ENCODE assay signal across 10 cellular contexts in the genomic region with DNA sequence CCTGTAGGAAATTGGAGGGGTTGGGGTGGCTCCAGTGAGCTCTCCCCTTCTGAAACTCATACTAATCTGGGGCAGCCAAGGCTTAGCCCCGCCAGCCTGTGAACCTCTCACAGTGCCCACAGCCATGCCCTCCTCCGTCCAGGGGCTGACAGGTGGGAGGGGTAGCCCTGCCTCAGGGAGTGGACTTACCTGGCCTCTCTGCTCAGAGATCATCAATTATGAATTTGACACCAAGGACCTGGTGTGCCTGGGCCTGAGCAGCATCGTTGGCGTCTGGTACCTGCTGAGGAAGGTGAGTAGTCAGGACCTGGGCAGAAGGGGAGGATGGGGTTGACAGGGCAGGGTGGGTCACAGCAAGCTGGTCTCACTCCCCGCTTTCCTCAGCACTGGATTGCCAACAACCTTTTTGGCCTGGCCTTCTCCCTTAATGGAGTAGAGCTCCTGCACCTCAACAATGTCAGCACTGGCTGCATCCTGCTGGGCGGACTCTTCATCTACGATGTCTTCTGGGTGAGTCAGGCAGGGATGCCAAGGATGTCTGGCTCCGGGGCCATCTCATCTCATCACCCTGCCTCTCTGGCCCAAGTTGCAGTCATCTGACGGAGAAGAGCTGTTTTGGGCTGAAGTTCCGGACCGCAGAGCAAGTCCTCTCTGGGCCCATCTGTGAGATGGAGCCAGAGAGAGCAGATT. TPM values are rescaled to one million over a fixed set of nuclear protein-coding genes. Genes with fewer than 3 reads are reported as not detected.
DNase-seq lines count a peak whose midpoint lies in the region; ATAC-seq, FAIRE-seq and TF ChIP-seq lines count a peak whose summit lies in the region.
"Had no signal": no experiment of that assay in that cellular context is flagged by ENCODE, and none has a peak within 500 bp of the region (broad histone marks: within the 10 kb centered on the region; RNA-seq: fewer than 3 reads in every experiment).

No MANE protein-coding gene starts in this region.

- peak overlapping the region; percentile 83 for H3K4me3 Mint-ChIP-seq in activated CD4-positive, alpha-beta T cell treated with anti-CD3 and anti-CD28 coated beads, Interleukin-2, amount 10 ng/mL, durations not matched to agents 7 days and 5 days

- 88% methylated on average over 11 of the region's 11 CpGs for WGBS in K562 (ENCODE audit: insufficient coverage, low coverage, missing lambda C conversion rate)
- WGBS in psoas muscle, 3 donors: 80 to 89% (median 89%) methylated on average over 11 of the region's 11 CpGs

- H3K9me1 ChIP-seq in K562 (ENCODE audit: control insufficient read depth, insufficient read depth, low read length): no peaks in the 10 kb centered on the region

- ATAC-seq in K562 (no peak), psoas muscle (no peak), GM21526 (IDR thresholded peaks at IDR 0.05; ENCODE audit: low FRiP score, unreplicated experiment) (no peak)
- ATAC-seq: left cardiac atrium had no signal

- no peaks in the 10 kb centered on the region for H3F3A ChIP-seq in Loucy (ENCODE audit: low read depth)

- H4K20me1 ChIP-seq in Loucy (ENCODE audit: insufficient read depth, low read length, poor library complexity, severe bottlenecking) (peaks cover 5% of the 10 kb centered on the region), K562 (replicated peaks; ENCODE audit: control insufficient read depth, insufficient read depth, low read length) (no peaks in the 10 kb centered on the region; the same call in 1 of the 2 replicates)

- peaks cover 38% of the 10 kb centered on the region for H3K79me2 ChIP-seq in Loucy (ENCODE audit: insufficient read depth, low read length)
- H3K79me2 ChIP-seq in K562 (ENCODE audit: control insufficient read depth, insufficient read depth, low read length): peaks cover 38% of the 10 kb centered on the region

- H3K9me2 ChIP-seq in Loucy (replicated peaks; ENCODE audit: low read depth, low read length): no peaks in the 10 kb centered on the region

- intact Hi-C loops in K562 (cut with micrococcal nuclease): no loop called here
- intact Hi-C loops in psoas muscle (cut with DNase I): no loop called here

- no peak for TF ChIP-seq POLR2A in K562 (conservative IDR thresholded peaks at IDR 0.05)

- peak overlapping the region; percentile 80 for H3K4me3 ChIP-seq in Loucy (ENCODE audit: low read length, poor library complexity, severe bottlenecking)
- H3K4me3 ChIP-seq in K562: no peak overlapping the region; the same call in 1 of the 2 replicates
- H3K4me3 ChIP-seq in psoas muscle: peak overlapping the region; percentile 79

- peaks cover 59% of the 10 kb centered on the region; the same call in 1 of the 2 replicates for H3K36me3 ChIP-seq in Loucy (ENCODE audit: insufficient read depth, low read length)
- H3K36me3 ChIP-seq in K562 (ENCODE audit: control insufficient read depth, insufficient read depth, low read length): peaks cover 92% of the 10 kb centered on the region; the same call in 2 of the 3 replicates
- H3K36me3 ChIP-seq in psoas muscle (ENCODE audit: insufficient read depth in 1 of 2, low read depth in 1 of 2): peaks cover 14 to 70% of the 10 kb centered on the region in 2 donors

- FAIRE-seq in K562 (lab: Jason Lieb, UNC): no peak

- H2AFZ ChIP-seq in Loucy (ENCODE audit: low read length) (no peak overlapping the region), K562 (ENCODE audit: low read depth, low read length) (no peak overlapping the region)

- H3K9me3 Mint-ChIP-seq in activated CD4-positive, alpha-beta T cell treated with anti-CD3 and anti-CD28 coated beads, Interleukin-2, amount 10 ng/mL, durations not matched to agents 7 days and 5 days: no peaks in the 10 kb centered on the region

- H3K9me3 ChIP-seq in Loucy (ENCODE audit: insufficient read depth, low read depth, low read length) (no peaks in the 10 kb centered on the region), K562 (replicated peaks; ENCODE audit: control insufficient read depth, insufficient read depth, low read depth, low read length) (no peaks in the 10 kb centered on the region), psoas muscle (no peaks in the 10 kb centered on the region)

- TF ChIP-seq EP300 in K562 (IDR thresholded peaks at IDR 0.05; ENCODE audit: low read length): no peak

- H3K4me2 ChIP-seq in Loucy (ENCODE audit: low read depth, low read length, poor library complexity, severe bottlenecking): peak overlapping the region; percentile 82
- H3K4me2 ChIP-seq in K562 (ENCODE audit: insufficient read depth, low read length): no peak overlapping the region

- CTCF ChIA-PET in activated CD4-positive, alpha-beta T cell treated with anti-CD3 and anti-CD28 coated beads, Interleukin-2, amount 10 ng/mL, durations not matched to agents 7 days and 5 days (lab: Charles Lee): interaction anchor here (0.8 to 18.6 kb wide), 3 partner anchors 11 to 61 kb away, joined by 3 to 282 read pairs (median 3); no protein-coding TSS in a partner anchor
- CTCF ChIA-PET in K562 (lab: Yijun Ruan, JAX; ENCODE audit: low intra/inter-chr PET ratio): no interaction called here

- in situ Hi-C loops in K562 (cut with MboI): no loop called here

- BruUV-seq in K562 (replicated peaks; lab: Mats Ljungman, UMichigan): no TSS peak

- H3K9ac ChIP-seq in Loucy (ENCODE audit: low read depth, low read length, poor library complexity, severe bottlenecking) (peak overlapping the region; percentile 95), K562 (ENCODE audit: insufficient read depth in 1 of 2, low read depth in 2 of 2, low read length in 2 of 2) (peak overlapping the region; percentile 79 to 81; a peak in 3 of 4 replicates)

- H3K27me3 Mint-ChIP-seq in activated CD4-positive, alpha-beta T cell treated with anti-CD3 and anti-CD28 coated beads, Interleukin-2, amount 10 ng/mL, durations not matched to agents 7 days and 5 days: no peaks in the 10 kb centered on the region

- peaks cover 53% of the 10 kb centered on the region for H3K36me3 Mint-ChIP-seq in activated CD4-positive, alpha-beta T cell treated with anti-CD3 and anti-CD28 coated beads, Interleukin-2, amount 10 ng/mL, durations not matched to agents 7 days and 5 days (ENCODE audit: low read depth)

- POLR2A ChIA-PET in activated CD4-positive, alpha-beta T cell treated with anti-CD3 and anti-CD28 coated beads, Interleukin-2, amount 10 ng/mL, durations not matched to agents 7 days and 5 days (lab: Charles Lee): interaction anchor here (0.7 kb wide), 1 partner anchor 11 kb away, joined by 3 read pairs; no protein-coding TSS in a partner anchor
- POLR2A ChIA-PET in K562 (lab: Yijun Ruan, JAX): interaction anchor here (0.6 to 0.7 kb wide), 2 partner anchors 12 to 21 kb away, joined by 3 read pairs; no protein-coding TSS in a partner anchor

- H3K27ac ChIP-seq in K562 (ENCODE audit: extremely low read depth, low read depth, low read length) (no peak overlapping the region), psoas muscle (peak overlapping the region; percentile 88)

- TF ChIP-seq CTCF in Loucy (conservative IDR thresholded peaks at IDR 0.05; ENCODE audit: low read length): no peak
- TF ChIP-seq CTCF in K562 (IDR thresholded peaks at IDR 0.05 in 2 of 3, conservative IDR thresholded peaks at IDR 0.05 in 1 of 3; ENCODE audit: insufficient read depth in 2 of 3, low read depth in 1 of 3, low read length in 3 of 3): no peak
- TF ChIP-seq CTCF in psoas muscle (IDR thresholded peaks at IDR 0.05): no peak

- DNase-seq in activated CD4-positive, alpha-beta T cell treated with anti-CD3 and anti-CD28 coated beads, Interleukin-2, amount 10 ng/mL, durations not matched to agents 7 days and 5 days: no peak
- no peak for DNase-seq in activated CD4-positive, alpha-beta T cell treated with anti-CD3 and anti-CD28 coated beads, Interleukin-2, amount 50 U/mL, for 4 hours
- DNase-seq in K562 (ENCODE audit: extremely low read depth in 1 of 4, low spot score in 3 of 4) (no peak), psoas muscle (no peak), activated gamma-delta T cell (lab: John Stamatoyannopoulos, UW) (no peak)
- no peak for DNase-seq in NK-92 treated with Interleukin-12 subunit alpha and Interleukin-12 subunit beta, amount 100 ng/mL, for 24 hours (lab: John Stamatoyannopoulos, UW)
- DNase-seq: left cardiac atrium, NCI-H1092 treated with DMSO at 0.1 percent for 48 hours had no signal

- H3K27ac Mint-ChIP-seq in activated CD4-positive, alpha-beta T cell treated with anti-CD3 and anti-CD28 coated beads, Interleukin-2, amount 10 ng/mL, durations not matched to agents 7 days and 5 days: no peak overlapping the region

- H3K27me3 ChIP-seq in Loucy (ENCODE audit: insufficient read depth, low read length, poor library complexity, severe bottlenecking) (no peaks in the 10 kb centered on the region), K562 (ENCODE audit: control insufficient read depth in 2 of 2, insufficient read depth in 2 of 2, low read length in 2 of 2) (no peaks in the 10 kb centered on the region), psoas muscle (ENCODE audit: insufficient read depth in 3 of 3, low read length in 2 of 3) (no peaks in the 10 kb centered on the region)

- TF ChIP-seq RAD21 in K562 (CRISPR knock-in tag; conservative IDR thresholded peaks at IDR 0.05 in 1 of 2, IDR thresholded peaks at IDR 0.05 in 1 of 2): no peak

- H3K4me1 Mint-ChIP-seq in activated CD4-positive, alpha-beta T cell treated with anti-CD3 and anti-CD28 coated beads, Interleukin-2, amount 10 ng/mL, durations not matched to agents 7 days and 5 days: peaks cover 21% of the 10 kb centered on the region

- H3K4me1 ChIP-seq in Loucy (ENCODE audit: insufficient read depth, low read length, poor library complexity, severe bottlenecking) (peaks cover 7% of the 10 kb centered on the region), K562 (replicated peaks in 1 of 2; ENCODE audit: control insufficient read depth in 2 of 2, insufficient read depth in 2 of 2, low read length in 2 of 2) (peaks cover 0 to 11% of the 10 kb centered on the region in 2 experiments; a peak in 4 of 5 replicates), psoas muscle (peaks cover 5% of the 10 kb centered on the region)

RNA-seq across cellular contexts. Expression of a gene that starts 34.7 kb away (rescaled TPM):
- total RNA-seq in activated CD4-positive, alpha-beta T cell treated with anti-CD3 and anti-CD28 coated beads, Interleukin-2, amount 10 ng/mL, durations not matched to agents 7 days and 5 days: 100 to 1,000 TPM; 137 to 146 TPM
- 232 and 437 TPM in 2 replicates for total RNA-seq in K562 (2011; cell fraction: chromatin; rRNA removed; ENCODE audit: low replicate concordance)
- total RNA-seq in K562 (2011; cell fraction: nucleolus; rRNA removed): 349 and 425 TPM in 2 replicates
- 318 and 321 TPM in 2 replicates for total RNA-seq in K562 (2011; cell fraction: nucleoplasm; rRNA removed)
- 42.0 and 64.1 TPM in 2 replicates for total RNA-seq in K562 (2014; rRNA removed)
- total RNA-seq in K562 (2014; rRNA removed; fragmentation: Illumina TruSeq; extraction: Trizol): 61.7 and 62.1 TPM in 2 replicates
- total RNA-seq in K562 (2015; rRNA removed; fragmentation: Illumina TruSeq; extraction: Trizol): 74.5 and 74.8 TPM in 2 replicates
- total RNA-seq in K562 (2021): 136 and 146 TPM in 2 replicates
- polyA plus RNA-seq in K562 (2011; rRNA removed): 112 and 125 TPM in 2 replicates
- 90.7 and 156 TPM in 2 replicates for polyA plus RNA-seq in K562 (2011; cell fraction: cytosol; rRNA removed)
- 116 and 132 TPM in 2 replicates for polyA plus RNA-seq in K562 (2011; cell fraction: nucleus; rRNA removed)
- polyA plus RNA-seq in K562 (2012): 109 and 181 TPM in 2 replicates
- polyA plus RNA-seq in K562 (2014; fragmentation: Illumina TruSeq; extraction: Trizol): 98.4 and 102 TPM in 2 replicates
- polyA plus RNA-seq in K562 (2014; fragmentation: Nextera tagmentation; extraction: Ambion mirVana): 10 to 100 TPM in 1 of 2 experiments, 1 to 10 TPM in 1; 7.7 to 17.9 TPM
- 99.6 and 111 TPM in 2 replicates for polyA plus RNA-seq in K562 (2014; rRNA removed)
- 83.1 and 88.4 TPM in 2 replicates for polyA minus RNA-seq in K562 (2011; rRNA and poly(A)+ RNA removed)
- polyA minus RNA-seq in K562 (2011; cell fraction: cytosol; rRNA and poly(A)+ RNA removed): 81.1 and 84.3 TPM in 2 replicates
- 65.8 and 88.5 TPM in 2 replicates for polyA minus RNA-seq in K562 (2011; cell fraction: nucleus; rRNA and poly(A)+ RNA removed)
- 10 to 100 TPM; 32.4 to 62.5 (median 49.2) TPM for total RNA-seq in psoas muscle
- 100 to 1,000 TPM in 1 of 3 donors, 10 to 100 TPM in 2; 44.0 to 112 (median 48.4) TPM for polyA plus RNA-seq in psoas muscle

RNA-seq across cellular contexts. Expression of a gene that starts 56.1 kb away (rescaled TPM):
- 1 to 10 TPM in 1 of 2 experiments, under 1 TPM in 1; 0.85 to 1.4 TPM for total RNA-seq in activated CD4-positive, alpha-beta T cell treated with anti-CD3 and anti-CD28 coated beads, Interleukin-2, amount 10 ng/mL, durations not matched to agents 7 days and 5 days
- 71.5 and 250 TPM in 2 replicates for total RNA-seq in K562 (2011; cell fraction: chromatin; rRNA removed; ENCODE audit: low replicate concordance)
- 362 and 403 TPM in 2 replicates for total RNA-seq in K562 (2011; cell fraction: nucleolus; rRNA removed)
- total RNA-seq in K562 (2011; cell fraction: nucleoplasm; rRNA removed): 143 and 176 TPM in 2 replicates
- total RNA-seq in K562 (2014; rRNA removed): 358 and 410 TPM in 2 replicates
- 40.1 and 40.5 TPM in 2 replicates for total RNA-seq in K562 (2014; rRNA removed; fragmentation: Illumina TruSeq; extraction: Trizol)
- 65.0 and 66.8 TPM in 2 replicates for total RNA-seq in K562 (2015; rRNA removed; fragmentation: Illumina TruSeq; extraction: Trizol)
- 160 and 167 TPM in 2 replicates for total RNA-seq in K562 (2021)
- 75.8 and 119 TPM in 2 replicates for polyA plus RNA-seq in K562 (2011; rRNA removed)
- 230 and 856 TPM in 2 replicates for polyA plus RNA-seq in K562 (2011; cell fraction: cytosol; rRNA removed)
- 232 and 726 TPM in 2 replicates for polyA plus RNA-seq in K562 (2011; cell fraction: nucleus; rRNA removed)
- polyA plus RNA-seq in K562 (2012): 82.5 and 140 TPM in 2 replicates
- polyA plus RNA-seq in K562 (2014; fragmentation: Illumina TruSeq; extraction: Trizol): 20.8 and 50.8 TPM in 2 replicates
- polyA plus RNA-seq in K562 (2014; fragmentation: Nextera tagmentation; extraction: Ambion mirVana): 1 to 10 TPM; 1.4 to 4.4 TPM
- polyA plus RNA-seq in K562 (2014; rRNA removed): 298 and 319 TPM in 2 replicates
- polyA minus RNA-seq in K562 (2011; rRNA and poly(A)+ RNA removed): 14.9 and 32.5 TPM in 2 replicates
- 90.2 and 138 TPM in 2 replicates for polyA minus RNA-seq in K562 (2011; cell fraction: cytosol; rRNA and poly(A)+ RNA removed)
- 183 and 246 TPM in 2 replicates for polyA minus RNA-seq in K562 (2011; cell fraction: nucleus; rRNA and poly(A)+ RNA removed)
- total RNA-seq in psoas muscle: 100 to 1,000 TPM in 2 of 4 donors, 10 to 100 TPM in 2; 25.1 to 129 (median 102) TPM
- polyA plus RNA-seq in psoas muscle: 100 to 1,000 TPM in 1 of 3 donors, 10 to 100 TPM in 2; 45.1 to 574 (median 45.2) TPM

Comparison
In these comparisons a context has a peak if more than half of its experiments do, and no peak if none do; other contexts are left out.
1. RNA of a gene that starts 56.1 kb away (total RNA-seq): 40.1 to 410 TPM in K562 and 25.1 to 129 TPM in psoas muscle; 0.85 to 1.4 TPM in activated CD4-positive, alpha-beta T cell treated with anti-CD3 and anti-CD28 coated beads, Interleukin-2, amount 10 ng/mL, durations not matched to agents 7 days and 5 days; every median in the first group is over 10 times any median in the second.